7 cellular contexts compared by ENCODE assay signal in the genomic region with DNA sequence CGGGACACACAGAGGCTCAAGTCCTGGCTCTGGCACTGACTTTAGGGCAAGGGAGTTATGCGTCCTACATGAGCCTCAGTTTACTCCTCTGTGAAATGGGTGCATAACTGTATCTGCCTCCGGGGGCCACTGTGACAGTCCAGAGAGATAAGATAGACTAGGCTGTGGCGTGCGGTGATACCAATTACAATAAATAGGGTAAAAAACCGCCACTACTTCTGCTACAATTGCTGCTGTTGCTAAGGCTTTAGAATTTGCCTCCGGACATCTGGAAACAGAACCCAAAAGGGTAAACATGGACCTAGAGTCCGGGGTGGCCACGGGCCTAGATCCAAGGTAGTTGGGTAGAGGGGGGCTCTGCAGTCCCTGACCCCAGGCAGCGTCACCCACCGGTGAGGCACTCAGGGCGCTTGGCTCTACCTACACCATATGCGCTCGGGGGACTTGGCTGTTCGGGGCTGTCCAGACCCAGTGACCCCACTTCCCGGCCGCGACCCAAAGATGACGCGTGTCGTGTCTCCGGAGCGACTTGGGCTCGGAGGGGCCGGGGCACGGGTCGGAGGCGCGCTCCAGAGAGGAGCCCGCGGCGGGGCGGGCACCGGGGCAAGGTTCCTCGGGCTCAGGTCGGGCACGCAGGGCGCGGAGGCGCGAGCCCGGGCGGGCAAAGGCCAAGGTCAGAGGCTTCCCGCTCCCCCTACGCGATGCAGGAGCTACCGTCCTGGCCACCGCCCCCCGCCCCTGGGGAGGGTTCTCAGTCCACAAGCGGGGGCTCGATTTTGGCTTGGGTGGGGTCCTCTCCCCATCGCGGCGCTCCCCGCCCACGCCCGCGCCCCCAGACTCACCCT. TPM values are rescaled to one million over a fixed set of nuclear protein-coding genes. Genes with fewer than 3 reads are reported as not detected.
DNase-seq lines count a peak whose midpoint lies in the region; FAIRE-seq and TF ChIP-seq lines count a peak whose summit lies in the region.

No MANE protein-coding gene starts in this region.

- no peaks in the 10 kb centered on the region for H3K27me3 ChIP-seq in mesendoderm (ENCODE audit: insufficient read depth, low read length, poor library complexity)

- peak overlapping the region; percentile 75 for H3K4me3 ChIP-seq in LNCaP clone FGC (ENCODE audit: low read depth, low read length)
- H3K4me3 ChIP-seq in coronary artery = peak overlapping the region; percentile 91
- peak overlapping the region; percentile 51 for H3K4me3 ChIP-seq in mesendoderm (ENCODE audit: low read length)

- H3K36me3 ChIP-seq in mesendoderm (ENCODE audit: control insufficient read depth, insufficient read depth, low read length) = no peaks in the 10 kb centered on the region

- peak; percentile 43 for DNase-seq in GM13976 (ENCODE audit: low spot score)
- DNase-seq in LNCaP clone FGC (ENCODE audit: low read depth) = no peak
- DNase-seq in coronary artery (ENCODE audit: low spot score) = peak; percentile 80
- DNase-seq in mesendoderm = peak; percentile 12
- peak; percentile 70 for DNase-seq in type B pancreatic cell (ENCODE audit: extremely low spot score, unreplicated experiment)
- no peak for DNase-seq in HPDE6-E6E7 (ENCODE audit: extremely low spot score)
- no peak for DNase-seq in H54 (ENCODE audit: insufficient read length, low spot score)

- H3K27ac Mint-ChIP-seq in type B pancreatic cell = peak overlapping the region; percentile 89

- whole genome bisulfite sequencing in mesendoderm (ENCODE audit: extremely low coverage, insufficient coverage, low lambda C conversion rate) = no CpG with 5 or more reads among the region's 58 CpGs

- peak overlapping the region; percentile 88 for H3K4me3 Mint-ChIP-seq in type B pancreatic cell

- peak overlapping the region; percentile 56 for H3K4me2 ChIP-seq in mesendoderm (ENCODE audit: low read length)

- no peak overlapping the region for H4K5ac ChIP-seq in mesendoderm (ENCODE audit: low read length)

- H3K36me3 Mint-ChIP-seq in type B pancreatic cell = no peaks in the 10 kb centered on the region

- H2BK120ac ChIP-seq in mesendoderm (ENCODE audit: low read depth, low read length) = no peak overlapping the region

- no peak overlapping the region for H2BK15ac ChIP-seq in mesendoderm (replicated peaks; ENCODE audit: low read depth)

- H4K8ac ChIP-seq in mesendoderm (ENCODE audit: low read depth, low read length) = no peak overlapping the region

- H3K79me1 ChIP-seq in mesendoderm (ENCODE audit: low read length) = peaks cover 1% of the 10 kb centered on the region

- no peak for TF ChIP-seq POLR2A in H54 (IDR thresholded peaks at IDR 0.05; ENCODE audit: low read depth, low read length)

- H3K27ac ChIP-seq in coronary artery = peak overlapping the region; percentile 95
- H3K27ac ChIP-seq in mesendoderm (ENCODE audit: low read depth, low read length) = no peak overlapping the region

- FAIRE-seq in H54 (lab: Jason Lieb, UNC) = no peak

- H3K4me1 ChIP-seq in mesendoderm (ENCODE audit: control insufficient read depth, low read depth, low read length) = no peaks in the 10 kb centered on the region

- in situ Hi-C loops in GM13976 (cut with MboI; ENCODE audit: low sequenced_read_pairs, unreplicated experiment) = no loop called here

- peak overlapping the region; percentile 79 for H3K56ac ChIP-seq in mesendoderm (ENCODE audit: low read length)

- no peak overlapping the region for H2BK5ac ChIP-seq in mesendoderm (ENCODE audit: low read length)

- TF ChIP-seq CTCF in GM13976 (IDR thresholded peaks at IDR 0.05; ENCODE audit: borderline replicate concordance, control extremely low read depth, extremely low read depth, insufficient read depth, missing control alignments) = no peak
- no peak for TF ChIP-seq CTCF in LNCaP clone FGC (IDR thresholded peaks at IDR 0.05; ENCODE audit: control insufficient read depth, extremely low read depth, insufficient read depth)
- TF ChIP-seq CTCF in coronary artery (IDR thresholded peaks at IDR 0.05) = no peak
- TF ChIP-seq CTCF in type B pancreatic cell (conservative IDR thresholded peaks at IDR 0.05) = no peak

- peaks cover 30% of the 10 kb centered on the region for H3K4me1 Mint-ChIP-seq in type B pancreatic cell (ENCODE audit: unreplicated experiment)

- peak overlapping the region; percentile 82 for H3K18ac ChIP-seq in mesendoderm (ENCODE audit: low read length)

- H3K79me2 ChIP-seq in mesendoderm (ENCODE audit: control insufficient read depth, insufficient read depth, low read length) = no peaks in the 10 kb centered on the region

- H3K9me3 Mint-ChIP-seq in type B pancreatic cell = no peaks in the 10 kb centered on the region

- peak overlapping the region; percentile 67 for H3K9ac ChIP-seq in mesendoderm (ENCODE audit: low read length)

- H3K23ac ChIP-seq in mesendoderm (ENCODE audit: low read length) = no peak overlapping the region

- H3K4ac ChIP-seq in mesendoderm (ENCODE audit: low read depth, low read length) = no peak overlapping the region

- H3K27me3 Mint-ChIP-seq in type B pancreatic cell = peaks cover 4% of the 10 kb centered on the region

- no peak overlapping the region for H2AK5ac ChIP-seq in mesendoderm (ENCODE audit: low read length)

RNA-seq across cellular contexts. Expression of gene INSR, which starts 1.0 kb away (rescaled TPM):
- 4.3 TPM for polyA plus RNA-seq in mesendoderm (2013, experiment 1 of 2)
- 4.2 TPM for polyA plus RNA-seq in mesendoderm (2013, experiment 2 of 2)
- total RNA-seq in type B pancreatic cell (ENCODE audit: low replicate concordance) = 33.7 and 55.3 TPM in 2 replicates

RNA-seq across cellular contexts. Expression of gene ARHGEF18, which starts 55.6 kb away (rescaled TPM):
- polyA plus RNA-seq in mesendoderm (2013, experiment 1 of 2) = 13.9 TPM
- 16.4 TPM for polyA plus RNA-seq in mesendoderm (2013, experiment 2 of 2)
- 40.9 and 44.1 TPM in 2 replicates for total RNA-seq in type B pancreatic cell (ENCODE audit: low replicate concordance)

Comparison
In these comparisons a context has a peak if more than half of its experiments do, and no peak if none do; other contexts are left out.
1. DNase-seq: peak in GM13976 (single experiment), coronary artery (single experiment), mesendoderm (single experiment) and type B pancreatic cell (single experiment); none in LNCaP clone FGC (single experiment), HPDE6-E6E7 (single experiment) and H54 (single experiment).
2. Peak in every context shown above with its lines, with median percentiles within 50 percentile points of each other: H3K4me3 ChIP-seq.